Comparison of ENCODE assay signal across 7 cellular contexts in genomic region chr17:16254747-16255146, GRCh38. TPM values are rescaled to one million over a fixed set of nuclear protein-coding genes. Genes with fewer than 3 reads are reported as not detected.
DNase-seq lines count a peak whose midpoint lies in the region; ATAC-seq, FAIRE-seq and TF ChIP-seq lines count a peak whose summit lies in the region.
"Not testable (repeated sequence)": the region's sequence is repeated elsewhere in the genome, so short reads cannot be mapped to it uniquely, and the experiment has no call there.

No MANE protein-coding gene starts in this region.

- H3K27ac ChIP-seq in HUES48 (ENCODE audit: low read depth, low read length) (peak overlapping the region; percentile 65), ascending aorta (peak overlapping the region; percentile 58 to 59), HepG2 (ENCODE audit: extremely low read length, insufficient read depth, low read length) (peak overlapping the region; percentile 67), mucosa of rectum (ENCODE audit: low read depth in 2 of 2, low read length in 2 of 2) (peak overlapping the region; percentile 84 to 91), sigmoid colon (peak overlapping the region in 3 of 4 donors; percentile 57 to 72 (median 64)), thoracic aorta (peak overlapping the region; percentile 36 to 62)
- H3K27ac ChIP-seq in fibroblast of lung (ENCODE audit: insufficient read depth, low read length), result not testable (repeated sequence)

- H3K4me3 ChIP-seq in HUES48 (ENCODE audit: low read depth, low read length); ascending aorta; fibroblast of lung (replicated peaks in 1 of 4; ENCODE audit: control extremely low read depth in 1 of 4, insufficient read depth in 1 of 4, low read depth in 3 of 4, low read length in 4 of 4); HepG2 (replicated peaks in 1 of 3; ENCODE audit: insufficient read depth in 1 of 3, low read depth in 2 of 3, low read length in 3 of 3); sigmoid colon; thoracic aorta: not testable (repeated sequence)
- peak overlapping the region in 1 of 2 donors; percentile 23 for H3K4me3 ChIP-seq in mucosa of rectum (ENCODE audit: low read length in 2 of 2)

- H3K36me3 ChIP-seq in HUES48 (ENCODE audit: control insufficient read depth, insufficient read depth, low read length); ascending aorta; fibroblast of lung (ENCODE audit: control insufficient read depth, insufficient read depth, low read length); HepG2 (replicated peaks in 1 of 2; ENCODE audit: control insufficient read depth in 1 of 2, insufficient read depth in 2 of 2, low read length in 2 of 2); mucosa of rectum (ENCODE audit: control insufficient read depth in 2 of 2, insufficient read depth in 2 of 2, low read length in 2 of 2); sigmoid colon; thoracic aorta: not testable (repeated sequence)

- not testable (repeated sequence) for TF ChIP-seq RAD21 in HepG2 (CRISPR knock-in tag; IDR thresholded peaks at IDR 0.05)

- H2AFZ ChIP-seq in fibroblast of lung (ENCODE audit: low read length); HepG2 (ENCODE audit: low read length): not testable (repeated sequence)

- in situ Hi-C loops in HepG2 (cut with HindIII; ENCODE audit: extremely low pct_ligation_motif_present, low pct_unique_long_range_greater_than_20kb), result not testable (repeated sequence)

- not testable (repeated sequence) for H3K9me3 ChIP-seq in HUES48 (ENCODE audit: control insufficient read depth, insufficient read depth, low read length); ascending aorta; fibroblast of lung (ENCODE audit: control insufficient read depth, insufficient read depth, low read depth, low read length); HepG2 (ENCODE audit: low read length); mucosa of rectum (ENCODE audit: control insufficient read depth in 2 of 2, low read length in 2 of 2); sigmoid colon; thoracic aorta

- not testable (repeated sequence) for TF ChIP-seq CTCF in ascending aorta (IDR thresholded peaks at IDR 0.05); fibroblast of lung (conservative IDR thresholded peaks at IDR 0.05 in 1 of 2, IDR thresholded peaks at IDR 0.05 in 1 of 2; ENCODE audit: low read depth in 1 of 2, low read length in 2 of 2); HepG2 (CRISPR knock-in tag; IDR thresholded peaks at IDR 0.05); sigmoid colon (IDR thresholded peaks at IDR 0.05); thoracic aorta (IDR thresholded peaks at IDR 0.05)

- POLR2A ChIA-PET in HepG2 (lab: Yijun Ruan, JAX), result not testable (repeated sequence)

- DNase-seq in ascending aorta (ENCODE audit: low spot score in 2 of 2); fibroblast of lung (ENCODE audit: low read depth in 2 of 2); HepG2 (ENCODE audit: low spot score); sigmoid colon; thoracic aorta (ENCODE audit: low spot score): not testable (repeated sequence)

- not testable (repeated sequence) for H3K9ac ChIP-seq in HUES48 (ENCODE audit: low read depth, low read length); fibroblast of lung (ENCODE audit: insufficient read depth, low read length); HepG2 (ENCODE audit: insufficient read depth, low read depth, low read length); mucosa of rectum (ENCODE audit: low read depth in 1 of 2, low read length in 2 of 2)

- not testable (repeated sequence) for TF ChIP-seq EP300 in HepG2 (IDR thresholded peaks at IDR 0.05; ENCODE audit: low read depth in 2 of 2, low read length in 2 of 2); HepG2 (CRISPR knock-in tag; IDR thresholded peaks at IDR 0.05; ENCODE audit: borderline replicate concordance); sigmoid colon (IDR thresholded peaks at IDR 0.05)

- not testable (repeated sequence) for ATAC-seq in HepG2; thoracic aorta (ENCODE audit: insufficient number of reproducible peaks, low FRiP score, low read depth)

- intact Hi-C loops in ascending aorta (cut with DNase I), result loop anchor here (2.0 to 5.0 kb wide), 2 partner anchors 32 to 98 kb away; partner anchors contain the start of gene CENPV
- intact Hi-C loops in HepG2 (cut with micrococcal nuclease; ENCODE audit: unreplicated experiment); sigmoid colon (cut with DNase I): not testable (repeated sequence)

- not testable (repeated sequence) for H3K27me3 ChIP-seq in HUES48 (ENCODE audit: control insufficient read depth, insufficient read depth, low read length); ascending aorta; fibroblast of lung (ENCODE audit: control insufficient read depth, insufficient read depth, low read length); HepG2 (ENCODE audit: control insufficient read depth in 1 of 2, insufficient read depth in 2 of 2, low read length in 2 of 2); mucosa of rectum (ENCODE audit: control insufficient read depth in 2 of 2, insufficient read depth in 2 of 2, low read length in 2 of 2); sigmoid colon; thoracic aorta (replicated peaks; ENCODE audit: insufficient read depth)

- H3K4me1 ChIP-seq in HUES48 (ENCODE audit: control insufficient read depth, insufficient read depth, low read length) (peaks cover 12% of the 10 kb centered on the region), HepG2 (ENCODE audit: insufficient read depth, low read length) (peaks cover 66% of the 10 kb centered on the region), mucosa of rectum (ENCODE audit: control insufficient read depth in 2 of 2, insufficient read depth in 2 of 2, low read length in 2 of 2) (peaks cover 12 to 28% of the 10 kb centered on the region in 2 donors), sigmoid colon (peaks cover 0 to 20% (median 18%) of the 10 kb centered on the region in 4 donors), thoracic aorta (ENCODE audit: control insufficient read depth in 1 of 2, low read depth in 2 of 2) (peaks cover 15 to 24% of the 10 kb centered on the region in 2 donors)
- H3K4me1 ChIP-seq in ascending aorta; fibroblast of lung (ENCODE audit: control insufficient read depth, extremely low read depth, insufficient read depth, low read length): not testable (repeated sequence)

- H4K20me1 ChIP-seq in fibroblast of lung (ENCODE audit: control insufficient read depth, extremely low read depth, insufficient read depth, low read length); HepG2 (ENCODE audit: insufficient read depth, low read length): not testable (repeated sequence)

- WGBS in HepG2 (ENCODE audit: low lambda C conversion rate), result 92% methylated on average over 10 of the region's 10 CpGs
- 23 to 70% methylated on average over 10 of the region's 10 CpGs for WGBS in sigmoid colon, 2 donors

- BruUV-seq in HepG2 (replicated peaks; lab: Mats Ljungman, UMichigan), result not testable (repeated sequence)

- CTCF ChIA-PET in HepG2 (lab: Yijun Ruan, JAX; ENCODE audit: low intra/inter-chr PET ratio, low total read pairs), result not testable (repeated sequence)

- FAIRE-seq in HepG2 (lab: Jason Lieb, UNC), result not testable (repeated sequence)

- not testable (repeated sequence) for TF ChIP-seq POLR2A in HepG2 (IDR thresholded peaks at IDR 0.05; ENCODE audit: insufficient read depth in 1 of 2, low read depth in 2 of 2, low read length in 2 of 2); sigmoid colon (IDR thresholded peaks at IDR 0.05)

- H3K4me2 ChIP-seq in fibroblast of lung (ENCODE audit: extremely low read depth, insufficient read depth, low read length), result peak overlapping the region; percentile 53
- H3K4me2 ChIP-seq in HepG2 (ENCODE audit: low read depth, low read length), result not testable (repeated sequence)

- H3K79me2 ChIP-seq in fibroblast of lung (ENCODE audit: control insufficient read depth, insufficient read depth, low read length); HepG2 (ENCODE audit: insufficient read depth, low read length): not testable (repeated sequence)

RNA-seq across cellular contexts. Expression of gene PIGL, which starts 37.7 kb away (rescaled TPM):
- 6.2 TPM for total RNA-seq in ascending aorta
- 14.4 and 19.3 TPM in 2 replicates for total RNA-seq in fibroblast of lung
- 12.6 and 16.4 TPM in 2 replicates for polyA plus RNA-seq in fibroblast of lung
- 9.0 and 10.5 TPM in 2 replicates for polyA plus RNA-seq in fibroblast of lung (2012)
- polyA minus RNA-seq in fibroblast of lung (ENCODE audit: low replicate concordance), result 16.2 and 20.8 TPM in 2 replicates
- 9.8 and 28.5 TPM in 2 replicates for total RNA-seq in HepG2 (2016; rRNA removed; fragmentation: Illumina TruSeq; extraction: Trizol)
- 7.4 and 8.4 TPM in 2 replicates for total RNA-seq in HepG2 (2016; cell fraction: cytosol; rRNA removed; fragmentation: Illumina TruSeq; extraction: Trizol; ENCODE audit: low read depth)
- total RNA-seq in HepG2 (2016; cell fraction: insoluble cytoplasmic fraction; rRNA removed; fragmentation: Illumina TruSeq; extraction: Trizol), result 9.8 and 25.0 TPM in 2 replicates
- total RNA-seq in HepG2 (2016; cell fraction: membrane; rRNA removed; fragmentation: Illumina TruSeq; extraction: Trizol), result 8.9 and 10.6 TPM in 2 replicates
- total RNA-seq in HepG2 (2016; cell fraction: nucleus; rRNA removed; fragmentation: Illumina TruSeq; extraction: Trizol), result 39.8 and 46.5 TPM in 2 replicates
- polyA plus RNA-seq in HepG2 (2011; rRNA removed), result 63.8 and 89.6 TPM in 2 replicates
- polyA plus RNA-seq in HepG2 (2011; cell fraction: cytosol; rRNA removed), result 27.7 and 28.2 TPM in 2 replicates
- polyA plus RNA-seq in HepG2 (2011; cell fraction: nucleus; rRNA removed), result 389 and 455 TPM in 2 replicates
- polyA plus RNA-seq in HepG2 (2012), result 42.2 and 50.5 TPM in 2 replicates
- polyA plus RNA-seq in HepG2 (2016; cell fraction: cytosol; fragmentation: Illumina TruSeq; extraction: Trizol; ENCODE audit: low read depth), result 3.6 and 3.9 TPM in 2 replicates
- polyA plus RNA-seq in HepG2 (2016; cell fraction: insoluble cytoplasmic fraction; fragmentation: Illumina TruSeq; extraction: Trizol; ENCODE audit: low read depth), result 9.6 and 11.6 TPM in 2 replicates
- 4.3 and 5.4 TPM in 2 replicates for polyA plus RNA-seq in HepG2 (2016; cell fraction: membrane; fragmentation: Illumina TruSeq; extraction: Trizol; ENCODE audit: low read depth)
- 49.3 and 55.4 TPM in 2 replicates for polyA plus RNA-seq in HepG2 (2016; cell fraction: nucleus; fragmentation: Illumina TruSeq; extraction: Trizol; ENCODE audit: insufficient read depth, low read depth)
- polyA minus RNA-seq in HepG2 (2011; rRNA and poly(A)+ RNA removed; ENCODE audit: low replicate concordance), result 28.9 and 42.8 TPM in 2 replicates
- polyA minus RNA-seq in HepG2 (2011; cell fraction: cytosol; rRNA and poly(A)+ RNA removed), result 9.2 and 9.4 TPM in 2 replicates
- polyA minus RNA-seq in HepG2 (2011; cell fraction: nucleus; rRNA and poly(A)+ RNA removed), result 78.7 and 99.5 TPM in 2 replicates
- 10 to 100 TPM; 20.3 to 42.4 (median 33.0) TPM for total RNA-seq in sigmoid colon
- polyA plus RNA-seq in sigmoid colon, result 10 to 100 TPM in 1 of 3 donors, 1 to 10 TPM in 2; 3.0 to 24.2 (median 5.1) TPM
- 100 to 1,000 TPM in 1 of 2 donors, 10 to 100 TPM in 1; 52.1 to 124 TPM for total RNA-seq in thoracic aorta

RNA-seq across cellular contexts. Expression of gene NCOR1, which starts 39.4 kb away (rescaled TPM):
- 81.0 TPM for total RNA-seq in ascending aorta
- 63.2 and 106 TPM in 2 replicates for total RNA-seq in fibroblast of lung
- polyA plus RNA-seq in fibroblast of lung, result 67.6 and 92.8 TPM in 2 replicates
- polyA plus RNA-seq in fibroblast of lung (2012), result 53.3 and 58.1 TPM in 2 replicates
- 133 and 215 TPM in 2 replicates for polyA minus RNA-seq in fibroblast of lung (ENCODE audit: low replicate concordance)
- 57.0 and 80.4 TPM in 2 replicates for total RNA-seq in HepG2 (2016; rRNA removed; fragmentation: Illumina TruSeq; extraction: Trizol)
- 22.7 and 28.3 TPM in 2 replicates for total RNA-seq in HepG2 (2016; cell fraction: cytosol; rRNA removed; fragmentation: Illumina TruSeq; extraction: Trizol; ENCODE audit: low read depth)
- total RNA-seq in HepG2 (2016; cell fraction: insoluble cytoplasmic fraction; rRNA removed; fragmentation: Illumina TruSeq; extraction: Trizol), result 55.2 and 73.8 TPM in 2 replicates
- total RNA-seq in HepG2 (2016; cell fraction: membrane; rRNA removed; fragmentation: Illumina TruSeq; extraction: Trizol), result 34.0 and 36.2 TPM in 2 replicates
- 89.2 and 101 TPM in 2 replicates for total RNA-seq in HepG2 (2016; cell fraction: nucleus; rRNA removed; fragmentation: Illumina TruSeq; extraction: Trizol)
- 65.5 and 71.7 TPM in 2 replicates for polyA plus RNA-seq in HepG2 (2011; rRNA removed)
- 55.8 and 62.9 TPM in 2 replicates for polyA plus RNA-seq in HepG2 (2011; cell fraction: cytosol; rRNA removed)
- 116 and 122 TPM in 2 replicates for polyA plus RNA-seq in HepG2 (2011; cell fraction: nucleus; rRNA removed)
- 42.3 and 47.6 TPM in 2 replicates for polyA plus RNA-seq in HepG2 (2012)
- polyA plus RNA-seq in HepG2 (2016; cell fraction: cytosol; fragmentation: Illumina TruSeq; extraction: Trizol; ENCODE audit: low read depth), result 3.8 and 4.9 TPM in 2 replicates
- 80.6 and 82.5 TPM in 2 replicates for polyA plus RNA-seq in HepG2 (2016; cell fraction: insoluble cytoplasmic fraction; fragmentation: Illumina TruSeq; extraction: Trizol; ENCODE audit: low read depth)
- polyA plus RNA-seq in HepG2 (2016; cell fraction: membrane; fragmentation: Illumina TruSeq; extraction: Trizol; ENCODE audit: low read depth), result 11.3 TPM in 2 replicates
- 85.3 and 89.2 TPM in 2 replicates for polyA plus RNA-seq in HepG2 (2016; cell fraction: nucleus; fragmentation: Illumina TruSeq; extraction: Trizol; ENCODE audit: insufficient read depth, low read depth)
- polyA minus RNA-seq in HepG2 (2011; rRNA and poly(A)+ RNA removed; ENCODE audit: low replicate concordance), result 273 and 332 TPM in 2 replicates
- 62.3 and 64.1 TPM in 2 replicates for polyA minus RNA-seq in HepG2 (2011; cell fraction: cytosol; rRNA and poly(A)+ RNA removed)
- polyA minus RNA-seq in HepG2 (2011; cell fraction: nucleus; rRNA and poly(A)+ RNA removed), result 263 and 278 TPM in 2 replicates
- total RNA-seq in sigmoid colon, result 100 to 1,000 TPM in 3 of 4 donors, 10 to 100 TPM in 1; 93.1 to 160 (median 112) TPM
- 10 to 100 TPM; 25.8 to 86.9 (median 40.0) TPM for polyA plus RNA-seq in sigmoid colon
- total RNA-seq in thoracic aorta, result 100 to 1,000 TPM; 131 to 178 TPM
